ENCODE assay signal across 13 cellular contexts in the genomic region with DNA sequence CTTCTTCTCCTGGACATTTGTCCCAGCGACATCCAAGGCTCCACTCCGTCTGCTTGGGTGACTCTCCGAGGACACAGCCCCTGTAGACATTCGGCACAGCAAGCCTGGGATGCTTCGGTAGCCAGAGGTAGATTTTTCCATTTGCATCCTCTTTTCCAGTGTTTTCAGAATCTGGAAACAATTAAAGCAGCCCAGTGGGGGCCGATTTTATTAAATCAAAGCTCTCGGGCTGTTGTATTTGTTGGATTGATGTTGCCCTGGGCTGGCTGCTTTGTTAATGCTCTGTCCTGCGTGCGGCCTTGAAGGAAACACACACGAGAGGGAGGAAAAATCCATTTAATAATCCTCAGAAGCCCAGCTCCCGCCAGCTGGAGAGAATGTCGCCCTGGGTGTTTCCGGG.
"Had no signal": no experiment of that assay in that cellular context is flagged by ENCODE, and none has a peak within 500 bp of the region (broad histone marks: within the 10 kb centered on the region; RNA-seq: fewer than 3 reads in every experiment).

No MANE protein-coding gene starts in this region.

- H3K36me3 Mint-ChIP-seq: activated naive CD4-positive, alpha-beta T cell treated with anti-CD3 and anti-CD28 coated beads, Interleukin-2, amount 50 U/mL, for 24 hours had no signal

- H3K9me3 ChIP-seq: gastroesophageal sphincter, neutrophil, tibial artery, vagina had no signal

- ATAC-seq: gastroesophageal sphincter, right cardiac atrium had no signal

- H3K27ac Mint-ChIP-seq: activated naive CD4-positive, alpha-beta T cell treated with anti-CD3 and anti-CD28 coated beads, Interleukin-2, amount 50 U/mL, for 24 hours; T-helper 1 cell treated with Interleukin-12 subunit alpha and Interleukin-12 subunit beta and Interleukin-4 antibody, amounts not matched to agents 30 μg/mL and 1 μg/mL, for 36 hours had no signal

- H3K27ac ChIP-seq: gastroesophageal sphincter, neutrophil, tibial artery, vagina had no signal

- H3K4me3 Mint-ChIP-seq: activated naive CD4-positive, alpha-beta T cell treated with anti-CD3 and anti-CD28 coated beads, Interleukin-2, amount 50 U/mL, for 24 hours; T-helper 1 cell treated with Interleukin-12 subunit alpha and Interleukin-12 subunit beta and Interleukin-4 antibody, amounts not matched to agents 30 μg/mL and 1 μg/mL, for 36 hours had no signal

- H3K4me1 ChIP-seq: tibial artery, vagina had no signal

- DNase-seq: activated T-cell treated with anti-CD3 and anti-CD28 coated beads, Interleukin-2, amount 50 U/mL, for 1 hour; amygdala; kidney; mesendoderm; posterior cingulate gyrus; right cardiac atrium; tibial artery had no signal

- H3K9me3 Mint-ChIP-seq: activated naive CD4-positive, alpha-beta T cell treated with anti-CD3 and anti-CD28 coated beads, Interleukin-2, amount 50 U/mL, for 24 hours; T-helper 1 cell treated with Interleukin-12 subunit alpha and Interleukin-12 subunit beta and Interleukin-4 antibody, amounts not matched to agents 30 μg/mL and 1 μg/mL, for 36 hours had no signal

- H3K4me2 ChIP-seq: smooth muscle cell had no signal

- H3K4me1 Mint-ChIP-seq: activated naive CD4-positive, alpha-beta T cell treated with anti-CD3 and anti-CD28 coated beads, Interleukin-2, amount 50 U/mL, for 24 hours had no signal

- H3K4me3 ChIP-seq: gastroesophageal sphincter, smooth muscle cell, tibial artery, vagina had no signal

- H3K27me3 Mint-ChIP-seq: activated naive CD4-positive, alpha-beta T cell treated with anti-CD3 and anti-CD28 coated beads, Interleukin-2, amount 50 U/mL, for 24 hours had no signal

- H3K27me3 ChIP-seq: gastroesophageal sphincter, neutrophil, vagina had no signal

- H3K36me3 ChIP-seq: gastroesophageal sphincter, neutrophil, tibial artery, vagina had no signal
